In genomic region chr11:126113515-126113957, GRCh38 we compare ENCODE assay signal across 1 cellular context.
TF ChIP-seq lines count a peak whose summit lies in the region.

No MANE protein-coding gene starts in this region.

TF ChIP-seq in SK-N-SH, 30 proteins besides CTCF, POLR2A, EP300 and RAD21 (continued from another document):
- 0 out of 2 replicates have a peak, but pooled peaks have one; percentile 27 for TF ChIP-seq USF2 (IDR thresholded peaks at IDR 0.05; ENCODE audit: borderline replicate concordance, low read depth, low read length)
- TF ChIP-seq, protein P1, sequence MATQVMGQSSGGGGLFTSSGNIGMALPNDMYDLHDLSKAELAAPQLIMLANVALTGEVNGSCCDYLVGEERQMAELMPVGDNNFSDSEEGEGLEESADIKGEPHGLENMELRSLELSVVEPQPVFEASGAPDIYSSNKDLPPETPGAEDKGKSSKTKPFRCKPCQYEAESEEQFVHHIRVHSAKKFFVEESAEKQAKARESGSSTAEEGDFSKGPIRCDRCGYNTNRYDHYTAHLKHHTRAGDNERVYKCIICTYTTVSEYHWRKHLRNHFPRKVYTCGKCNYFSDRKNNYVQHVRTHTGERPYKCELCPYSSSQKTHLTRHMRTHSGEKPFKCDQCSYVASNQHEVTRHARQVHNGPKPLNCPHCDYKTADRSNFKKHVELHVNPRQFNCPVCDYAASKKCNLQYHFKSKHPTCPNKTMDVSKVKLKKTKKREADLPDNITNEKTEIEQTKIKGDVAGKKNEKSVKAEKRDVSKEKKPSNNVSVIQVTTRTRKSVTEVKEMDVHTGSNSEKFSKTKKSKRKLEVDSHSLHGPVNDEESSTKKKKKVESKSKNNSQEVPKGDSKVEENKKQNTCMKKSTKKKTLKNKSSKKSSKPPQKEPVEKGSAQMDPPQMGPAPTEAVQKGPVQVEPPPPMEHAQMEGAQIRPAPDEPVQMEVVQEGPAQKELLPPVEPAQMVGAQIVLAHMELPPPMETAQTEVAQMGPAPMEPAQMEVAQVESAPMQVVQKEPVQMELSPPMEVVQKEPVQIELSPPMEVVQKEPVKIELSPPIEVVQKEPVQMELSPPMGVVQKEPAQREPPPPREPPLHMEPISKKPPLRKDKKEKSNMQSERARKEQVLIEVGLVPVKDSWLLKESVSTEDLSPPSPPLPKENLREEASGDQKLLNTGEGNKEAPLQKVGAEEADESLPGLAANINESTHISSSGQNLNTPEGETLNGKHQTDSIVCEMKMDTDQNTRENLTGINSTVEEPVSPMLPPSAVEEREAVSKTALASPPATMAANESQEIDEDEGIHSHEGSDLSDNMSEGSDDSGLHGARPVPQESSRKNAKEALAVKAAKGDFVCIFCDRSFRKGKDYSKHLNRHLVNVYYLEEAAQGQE (IDR thresholded peaks at IDR 0.05; ENCODE audit: low read depth, low read length) = 0 out of 2 replicates have a peak, but pooled peaks have one; percentile 42
- TF ChIP-seq FOXM1 (IDR thresholded peaks at IDR 0.05; ENCODE audit: low read depth) = no peak
- TF ChIP-seq, protein P2, sequence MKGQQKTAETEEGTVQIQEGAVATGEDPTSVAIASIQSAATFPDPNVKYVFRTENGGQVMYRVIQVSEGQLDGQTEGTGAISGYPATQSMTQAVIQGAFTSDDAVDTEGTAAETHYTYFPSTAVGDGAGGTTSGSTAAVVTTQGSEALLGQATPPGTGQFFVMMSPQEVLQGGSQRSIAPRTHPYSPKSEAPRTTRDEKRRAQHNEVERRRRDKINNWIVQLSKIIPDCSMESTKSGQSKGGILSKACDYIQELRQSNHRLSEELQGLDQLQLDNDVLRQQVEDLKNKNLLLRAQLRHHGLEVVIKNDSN (IDR thresholded peaks at IDR 0.05; ENCODE audit: borderline replicate concordance, low read depth) = peak; percentile 86
- TF ChIP-seq TEAD4 (IDR thresholded peaks at IDR 0.05; ENCODE audit: borderline replicate concordance, insufficient read depth) = no peak
- peak; percentile 78 for TF ChIP-seq RCOR1 (IDR thresholded peaks at IDR 0.05; ENCODE audit: low read length)
TF ChIP-seq in SK-N-SH: peak in this region for 20.
